In genomic region chr7:152711444-152711944, GRCh38 we compare ENCODE assay signal across 25 cellular contexts.
"Had no signal": no experiment of that assay in that cellular context is flagged by ENCODE, and none has a peak within 500 bp of the region (broad histone marks: within the 10 kb centered on the region; RNA-seq: fewer than 3 reads in every experiment).

No MANE protein-coding gene starts in this region.

- H3K27ac ChIP-seq: cardiac muscle cell, coronary artery, testis, transverse colon, uterus, WERI-Rb-1 had no signal

- H3K4me3 Mint-ChIP-seq: activated CD4-positive, alpha-beta memory T cell treated with anti-CD3 and anti-CD28 coated beads, Interleukin-2, amount 10 ng/mL, durations not matched to agents 7 days and 5 days; activated CD4-positive, alpha-beta T cell treated with anti-CD3 and anti-CD28 coated beads, Interleukin-2, amount 10 ng/mL, durations not matched to agents 24 days and 14 days; activated naive CD8-positive, alpha-beta T cell treated with anti-CD3 and anti-CD28 coated beads, Interleukin-2, amount 50 U/mL, for 24 hours; activated T-cell treated with anti-CD3 and anti-CD28 coated beads, Interleukin-2, amount 50 U/mL, for 24 hours; effector memory CD8-positive, alpha-beta T cell; nephron had no signal

- H3K9me3 ChIP-seq: testis, transverse colon, uterus had no signal

- H3K4me3 ChIP-seq: cardiac muscle cell, coronary artery, testis, transverse colon, uterus had no signal

- ATAC-seq: activated CD4-positive, CD25-positive, alpha-beta regulatory T cell treated with anti-CD3 and anti-CD28 coated beads, Interleukin-2, amount 50 U/mL, for 24 hours; effector memory CD8-positive, alpha-beta T cell; left cardiac atrium; left ventricle myocardium superior; right cardiac atrium had no signal

- H3K4me1 ChIP-seq: testis, uterus had no signal

- H3K27me3 Mint-ChIP-seq: activated CD4-positive, alpha-beta T cell treated with anti-CD3 and anti-CD28 coated beads, Interleukin-2, amount 10 ng/mL, durations not matched to agents 24 days and 14 days had no signal

- FAIRE-seq: keratinocyte had no signal

- H3K27me3 ChIP-seq: cardiac muscle cell, testis, transverse colon, uterus had no signal

- H3K9me3 Mint-ChIP-seq: activated CD4-positive, alpha-beta memory T cell treated with anti-CD3 and anti-CD28 coated beads, Interleukin-2, amount 10 ng/mL, durations not matched to agents 7 days and 5 days; activated CD4-positive, alpha-beta T cell treated with anti-CD3 and anti-CD28 coated beads, Interleukin-2, amount 10 ng/mL, durations not matched to agents 24 days and 14 days; activated naive CD8-positive, alpha-beta T cell treated with anti-CD3 and anti-CD28 coated beads, Interleukin-2, amount 50 U/mL, for 24 hours; activated T-cell treated with anti-CD3 and anti-CD28 coated beads, Interleukin-2, amount 50 U/mL, for 24 hours; effector memory CD8-positive, alpha-beta T cell; nephron had no signal

- H3K36me3 ChIP-seq: cardiac muscle cell, transverse colon, uterus, WERI-Rb-1 had no signal

- H3K27ac Mint-ChIP-seq: activated CD4-positive, alpha-beta memory T cell treated with anti-CD3 and anti-CD28 coated beads, Interleukin-2, amount 10 ng/mL, durations not matched to agents 7 days and 5 days; activated CD4-positive, alpha-beta T cell treated with anti-CD3 and anti-CD28 coated beads, Interleukin-2, amount 10 ng/mL, durations not matched to agents 24 days and 14 days; activated naive CD8-positive, alpha-beta T cell treated with anti-CD3 and anti-CD28 coated beads, Interleukin-2, amount 50 U/mL, for 24 hours; activated T-cell treated with anti-CD3 and anti-CD28 coated beads, Interleukin-2, amount 50 U/mL, for 24 hours; effector memory CD8-positive, alpha-beta T cell; nephron had no signal

- DNase-seq: activated CD4-positive, alpha-beta memory T cell treated with anti-CD3 and anti-CD28 coated beads, Interleukin-2, amount 10 ng/mL, durations not matched to agents 7 days and 5 days; activated CD4-positive, alpha-beta T cell treated with anti-CD3 and anti-CD28 coated beads, Interleukin-2, amount 10 ng/mL, durations not matched to agents 24 days and 14 days; activated CD8-positive, alpha-beta memory T cell treated with anti-CD3 and anti-CD28 coated beads, Interleukin-2, amount 50 U/mL, for 48 hours; activated gamma-delta T cell; activated naive CD4-positive, alpha-beta T cell treated with anti-CD3 and anti-CD28 coated beads, Interleukin-2, amount 50 U/mL, for 16 hours; activated naive CD8-positive, alpha-beta T cell treated with anti-CD3 and anti-CD28 coated beads, Interleukin-2, amount 50 U/mL, for 24 hours; activated T-cell treated with anti-CD3 and anti-CD28 coated beads, Interleukin-2, amount 50 U/mL, for 24 hours; cerebellar nuclear complex; effector memory CD8-positive, alpha-beta T cell; head of caudate nucleus; hippocampal formation; left cardiac atrium; left ventricle myocardium superior; right cardiac atrium; stimulated activated CD4-positive, alpha-beta T cell treated with anti-CD3 and anti-CD28 coated beads, Interleukin-2, amount 100 ng/mL, for 48 hours; T1000; testis; transverse colon; uterus had no signal

- H3K4me1 Mint-ChIP-seq: activated CD4-positive, alpha-beta memory T cell treated with anti-CD3 and anti-CD28 coated beads, Interleukin-2, amount 10 ng/mL, durations not matched to agents 7 days and 5 days; activated CD4-positive, alpha-beta T cell treated with anti-CD3 and anti-CD28 coated beads, Interleukin-2, amount 10 ng/mL, durations not matched to agents 24 days and 14 days; nephron had no signal
